In the genomic region with DNA sequence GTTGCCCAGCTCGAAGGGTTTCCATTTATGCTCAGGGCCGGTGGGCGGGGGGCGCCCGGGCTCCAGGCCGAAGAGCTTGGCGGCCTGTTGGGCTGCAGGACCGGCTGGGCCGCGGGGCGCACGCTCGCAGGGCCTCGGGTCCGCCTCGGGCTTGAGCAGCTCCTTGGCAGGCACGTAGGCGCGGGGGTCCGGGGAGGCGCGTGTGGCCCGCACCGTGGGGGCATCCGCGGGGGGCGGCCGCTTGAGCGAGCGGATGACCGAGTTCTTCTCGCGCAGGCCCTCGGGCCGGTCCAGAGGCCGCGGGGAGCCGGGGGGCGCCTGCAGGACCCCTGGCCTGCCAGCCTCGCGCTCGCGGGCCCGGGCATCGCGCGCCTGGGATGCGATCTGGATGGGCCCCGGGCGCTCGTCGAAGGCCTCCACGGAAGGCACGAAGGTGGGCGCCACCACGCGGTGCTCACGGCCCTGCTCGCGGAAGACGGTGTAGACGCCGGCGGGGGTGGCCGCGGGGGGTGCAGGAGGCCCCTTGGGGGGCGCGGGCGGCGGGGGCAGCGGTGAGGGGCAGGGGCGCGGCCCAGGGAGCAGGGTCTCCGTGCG, we compare ENCODE assay signal across 20 cellular contexts.
"Had no signal": no experiment of that assay in that cellular context is flagged by ENCODE, and none has a peak within 500 bp of the region (broad histone marks: within the 10 kb centered on the region; RNA-seq: fewer than 3 reads in every experiment).

No MANE protein-coding gene starts in this region.

- DNase-seq: activated CD4-positive, alpha-beta T cell treated with anti-CD3 and anti-CD28 coated beads for 1 hour; activated CD4-positive, alpha-beta T cell treated with anti-CD3 and anti-CD28 coated beads, Interleukin-2, amount 50 U/mL, for 1 hour; activated CD8-positive, alpha-beta T cell treated with anti-CD3 and anti-CD28 coated beads, Interleukin-2, amount 10 ng/mL, durations not matched to agents 7 days and 5 days; activated gamma-delta T cell; anterior cingulate cortex; body of pancreas; cortex of kidney; foreskin fibroblast; glutamatergic neuron; hippocampal formation; nephron progenitor cell; nucleus accumbens; right lobe of liver; small intestine; stimulated activated CD4-positive, alpha-beta T cell treated with anti-CD3 and anti-CD28 coated beads, Interleukin-2, amount 100 ng/mL, for 24 hours had no signal

- ATAC-seq: activated CD8-positive, alpha-beta T cell treated with anti-CD3 and anti-CD28 coated beads, Interleukin-2, amount 10 ng/mL, durations not matched to agents 7 days and 5 days; body of pancreas; stimulated activated effector memory CD8-positive, alpha-beta T cell treated with anti-CD3 and anti-CD28 coated beads, Interleukin-12 subunit alpha, Interleukin-12 subunit beta, amount 100 ng/mL, for 72 hours had no signal

- H3K27ac ChIP-seq: body of pancreas, cardiac muscle cell, right lobe of liver, thoracic aorta, upper lobe of left lung, VCaP had no signal

- H3K9me3 ChIP-seq: body of pancreas, right lobe of liver, thoracic aorta, upper lobe of left lung had no signal

- H3K27me3 ChIP-seq: body of pancreas, cardiac muscle cell, right lobe of liver, upper lobe of left lung had no signal

- H3K4me3 ChIP-seq: body of pancreas, cardiac muscle cell, right lobe of liver, thoracic aorta, upper lobe of left lung had no signal
